ENCODE assay signal across 8 cellular contexts in the genomic region with DNA sequence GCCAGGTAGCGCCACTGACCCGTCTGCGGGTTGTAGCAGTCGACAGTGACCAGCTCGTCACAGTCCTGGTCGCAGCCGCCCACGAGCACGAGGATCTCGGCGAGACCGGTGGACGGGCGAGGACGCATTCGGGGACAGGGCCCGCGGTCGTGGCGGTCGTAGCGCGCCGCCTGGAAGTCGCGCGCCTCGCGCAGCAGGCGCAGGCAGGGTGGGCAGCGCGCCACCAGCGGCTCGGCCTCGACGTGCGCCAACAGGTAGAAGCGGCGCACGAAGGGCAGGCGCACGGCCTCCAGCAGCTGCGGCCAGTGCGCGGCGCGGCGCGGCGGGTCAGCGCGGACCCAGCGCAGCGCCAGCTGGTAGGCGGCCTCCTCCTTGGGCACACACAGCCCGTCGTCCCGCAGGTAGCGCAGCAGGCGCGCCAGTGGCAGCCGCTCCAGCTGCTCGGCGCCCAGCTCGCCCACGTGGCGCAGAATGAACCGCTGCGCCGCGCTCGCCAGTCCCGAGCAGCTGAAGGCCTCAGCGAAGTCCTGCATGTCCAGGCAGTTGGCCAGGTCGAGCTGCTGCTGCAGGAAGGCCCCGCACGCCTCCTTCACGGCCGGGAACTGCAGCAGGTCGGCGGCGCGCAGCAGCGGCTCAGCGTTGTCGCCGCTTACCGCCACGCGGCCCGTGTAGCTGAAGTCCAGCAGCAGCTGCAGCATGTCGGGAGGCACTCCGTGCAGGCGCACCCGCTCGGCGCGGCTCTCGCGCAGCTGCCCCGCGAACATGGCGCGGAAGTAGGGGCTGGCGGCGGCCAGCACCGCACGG. TPM values are rescaled to one million over a fixed set of nuclear protein-coding genes. Genes with fewer than 3 reads are reported as not detected.
A peak's percentile ranks its signal among the peaks of the same experiment; 100 is the strongest.
DNase-seq lines count a peak whose midpoint lies in the region; ATAC-seq, FAIRE-seq and TF ChIP-seq lines count a peak whose summit lies in the region.

No MANE protein-coding gene starts in this region.

- H3K36me3 Mint-ChIP-seq in chondrocyte (ENCODE audit: low read depth): peaks cover 1% of the 10 kb centered on the region
- peaks cover 32% of the 10 kb centered on the region for H3K36me3 Mint-ChIP-seq in stimulated activated naive CD8-positive, alpha-beta T cell treated with anti-CD3 and anti-CD28 coated beads, Interleukin-15, Interleukin-2, amounts not matched to agents 100 ng/mL and 50 ng/mL, for 24 hours (ENCODE audit: low read depth)

- H3K27ac ChIP-seq in SJSA1 (peak overlapping the region; percentile 55), HepG2 (ENCODE audit: extremely low read length, insufficient read depth, low read length) (peak overlapping the region; percentile 100)

- peak overlapping the region; percentile 86 for H3K4me3 Mint-ChIP-seq in chondrocyte (ENCODE audit: unreplicated experiment)
- peak overlapping the region; percentile 95 for H3K4me3 Mint-ChIP-seq in stimulated activated naive CD8-positive, alpha-beta T cell treated with anti-CD3 and anti-CD28 coated beads, Interleukin-15, Interleukin-2, amounts not matched to agents 100 ng/mL and 50 ng/mL, for 24 hours

- no peak for TF ChIP-seq POLR2A in HepG2 (IDR thresholded peaks at IDR 0.05; ENCODE audit: insufficient read depth in 1 of 2, low read depth in 2 of 2, low read length in 2 of 2)

- peaks cover 23% of the 10 kb centered on the region for H3K36me3 ChIP-seq in SJSA1
- H3K36me3 ChIP-seq in HepG2 (replicated peaks in 1 of 2; ENCODE audit: control insufficient read depth in 1 of 2, insufficient read depth in 2 of 2, low read length in 2 of 2): peaks cover 13 to 24% of the 10 kb centered on the region in 2 experiments

- intact Hi-C loops in HepG2 (cut with micrococcal nuclease; ENCODE audit: unreplicated experiment): loop anchor here (1.0 to 2.0 kb wide), 2 partner anchors 23 to 32 kb away; a partner anchor contains a TSS

- TF ChIP-seq CTCF in chondrocyte (IDR thresholded peaks at IDR 0.05) (peak; percentile 4), HepG2 (CRISPR knock-in tag; IDR thresholded peaks at IDR 0.05) (peak; percentile 12; the same call in 1 of the 2 replicates)

- FAIRE-seq in HepG2 (lab: Jason Lieb, UNC): no peak

- H3K4me1 ChIP-seq in SJSA1 (replicated peaks) (peaks cover 42% of the 10 kb centered on the region), HepG2 (ENCODE audit: insufficient read depth, low read length) (peaks cover 54% of the 10 kb centered on the region)

- no peaks in the 10 kb centered on the region for H3K27me3 ChIP-seq in SJSA1 (replicated peaks)
- H3K27me3 ChIP-seq in HepG2 (ENCODE audit: control insufficient read depth in 1 of 2, insufficient read depth in 2 of 2, low read length in 2 of 2): no peaks in the 10 kb centered on the region; a peak in 1 of 5 replicates

- H3K4me2 ChIP-seq in HepG2 (ENCODE audit: low read depth, low read length): peak overlapping the region; percentile 97

- H3K4me3 ChIP-seq in SJSA1 (peak overlapping the region; percentile 66), HepG2 (replicated peaks in 1 of 3; ENCODE audit: insufficient read depth in 1 of 3, low read depth in 2 of 3, low read length in 3 of 3) (peak overlapping the region; percentile 77 to 93 (median 92))

- under 1% methylated on average over 37 of the region's 108 CpGs for WGBS in HepG2 (ENCODE audit: low lambda C conversion rate)

- no TSS peak for BruUV-seq in HepG2 (replicated peaks; lab: Mats Ljungman, UMichigan)

- peaks cover 38% of the 10 kb centered on the region for H3K4me1 Mint-ChIP-seq in chondrocyte (ENCODE audit: low read depth)
- H3K4me1 Mint-ChIP-seq in stimulated activated naive CD8-positive, alpha-beta T cell treated with anti-CD3 and anti-CD28 coated beads, Interleukin-15, Interleukin-2, amounts not matched to agents 100 ng/mL and 50 ng/mL, for 24 hours (ENCODE audit: low read depth): peaks cover 45% of the 10 kb centered on the region

- peak overlapping the region; percentile 87 for H3K9ac ChIP-seq in HepG2 (ENCODE audit: insufficient read depth, low read depth, low read length)

- H4K20me1 ChIP-seq in HepG2 (ENCODE audit: insufficient read depth, low read length): peaks cover 36% of the 10 kb centered on the region

- DNase-seq in AG08396 (ENCODE audit: low spot score) (peak; percentile 73), SJSA1 (ENCODE audit: low read depth in 1 of 2, low spot score in 2 of 2) (peak in 1 of 2 experiments; percentile 89), chondrocyte (ENCODE audit: low spot score) (no peak), HepG2 (ENCODE audit: low spot score) (no peak), islet precursor cell (no peak)

- 0 out of 2 replicates have a peak, but pooled peaks have one; percentile 26 for TF ChIP-seq RAD21 in HepG2 (CRISPR knock-in tag; IDR thresholded peaks at IDR 0.05)

- CTCF ChIA-PET in HepG2 (lab: Yijun Ruan, JAX; ENCODE audit: low intra/inter-chr PET ratio, low total read pairs): interaction anchor here (1.3 kb wide), 1 partner anchor 48 kb away, joined by 5 read pairs; a partner anchor contains a TSS

- TF ChIP-seq EP300 in HepG2 (IDR thresholded peaks at IDR 0.05; ENCODE audit: low read depth in 2 of 2, low read length in 2 of 2) (no peak; a peak in 1 of 4 replicates), HepG2 (CRISPR knock-in tag; IDR thresholded peaks at IDR 0.05; ENCODE audit: borderline replicate concordance) (no peak; the same call in 1 of the 2 replicates)

- no peaks in the 10 kb centered on the region for H3K9me3 ChIP-seq in SJSA1 (replicated peaks)
- no peaks in the 10 kb centered on the region for H3K9me3 ChIP-seq in HepG2 (ENCODE audit: low read length)

- H2AFZ ChIP-seq in HepG2 (ENCODE audit: low read length): no peak overlapping the region

- no peaks in the 10 kb centered on the region for H3K27me3 Mint-ChIP-seq in chondrocyte (ENCODE audit: low read depth)
- no peaks in the 10 kb centered on the region for H3K27me3 Mint-ChIP-seq in stimulated activated naive CD8-positive, alpha-beta T cell treated with anti-CD3 and anti-CD28 coated beads, Interleukin-15, Interleukin-2, amounts not matched to agents 100 ng/mL and 50 ng/mL, for 24 hours

- H3K79me2 ChIP-seq in HepG2 (ENCODE audit: insufficient read depth, low read length): peaks cover 51% of the 10 kb centered on the region

- in situ Hi-C loops in HepG2 (cut with HindIII; ENCODE audit: extremely low pct_ligation_motif_present, low pct_unique_long_range_greater_than_20kb): no loop called here

- H3K27ac Mint-ChIP-seq in chondrocyte (ENCODE audit: unreplicated experiment): peak overlapping the region; percentile 98
- H3K27ac Mint-ChIP-seq in stimulated activated naive CD8-positive, alpha-beta T cell treated with anti-CD3 and anti-CD28 coated beads, Interleukin-15, Interleukin-2, amounts not matched to agents 100 ng/mL and 50 ng/mL, for 24 hours: peak overlapping the region; percentile 93

- ATAC-seq in GM18861 (IDR thresholded peaks at IDR 0.05; ENCODE audit: unreplicated experiment) (peak; percentile 2), HG03097 (IDR thresholded peaks at IDR 0.05; ENCODE audit: low FRiP score, unreplicated experiment) (peak; percentile 3), HepG2 (peak; percentile 48)

- POLR2A ChIA-PET in HepG2 (lab: Yijun Ruan, JAX): interaction anchor here (0.6 to 7.1 kb wide), 11 partner anchors 10 to 183 kb away, joined by 3 to 113 read pairs (median 5); a partner anchor contains a TSS

- H3K9me3 Mint-ChIP-seq in chondrocyte (ENCODE audit: low read depth): no peaks in the 10 kb centered on the region
- H3K9me3 Mint-ChIP-seq in stimulated activated naive CD8-positive, alpha-beta T cell treated with anti-CD3 and anti-CD28 coated beads, Interleukin-15, Interleukin-2, amounts not matched to agents 100 ng/mL and 50 ng/mL, for 24 hours: no peaks in the 10 kb centered on the region

RNA-seq across cellular contexts. Expression of a gene that starts 0.6 kb away (rescaled TPM):
- 19.9 and 26.4 TPM in 2 replicates for total RNA-seq in SJSA1 (2014; rRNA removed; shearing (Covaris generic))
- total RNA-seq in chondrocyte (34.3 to 39.6 TPM (median 38.3 TPM) in 3 replicates), HepG2 (2016; rRNA removed; fragmentation: Illumina TruSeq; extraction: Trizol) (20.9 and 25.0 TPM in 2 replicates)
- total RNA-seq in HepG2 (2016; cell fraction: cytosol; rRNA removed; fragmentation: Illumina TruSeq; extraction: Trizol; ENCODE audit: low read depth): 4.1 and 5.1 TPM in 2 replicates
- 16.6 and 24.3 TPM in 2 replicates for total RNA-seq in HepG2 (2016; cell fraction: insoluble cytoplasmic fraction; rRNA removed; fragmentation: Illumina TruSeq; extraction: Trizol)
- total RNA-seq in HepG2 (2016; cell fraction: membrane; rRNA removed; fragmentation: Illumina TruSeq; extraction: Trizol): 11.5 and 11.6 TPM in 2 replicates
- 22.1 and 26.1 TPM in 2 replicates for total RNA-seq in HepG2 (2016; cell fraction: nucleus; rRNA removed; fragmentation: Illumina TruSeq; extraction: Trizol)
- 14.8 and 19.9 TPM in 2 replicates for polyA plus RNA-seq in HepG2 (2011; rRNA removed)
- polyA plus RNA-seq in HepG2 (2011; cell fraction: cytosol; rRNA removed): 10.9 and 14.4 TPM in 2 replicates
- 95.0 and 99.0 TPM in 2 replicates for polyA plus RNA-seq in HepG2 (2011; cell fraction: nucleus; rRNA removed)
- polyA plus RNA-seq in HepG2 (2012): 13.7 and 34.6 TPM in 2 replicates
- 2.2 and 2.8 TPM in 2 replicates for polyA plus RNA-seq in HepG2 (2016; cell fraction: cytosol; fragmentation: Illumina TruSeq; extraction: Trizol; ENCODE audit: low read depth)
- 14.0 and 18.0 TPM in 2 replicates for polyA plus RNA-seq in HepG2 (2016; cell fraction: insoluble cytoplasmic fraction; fragmentation: Illumina TruSeq; extraction: Trizol; ENCODE audit: low read depth)
- polyA plus RNA-seq in HepG2 (2016; cell fraction: membrane; fragmentation: Illumina TruSeq; extraction: Trizol; ENCODE audit: low read depth): 4.8 and 5.2 TPM in 2 replicates
- polyA plus RNA-seq in HepG2 (2016; cell fraction: nucleus; fragmentation: Illumina TruSeq; extraction: Trizol; ENCODE audit: insufficient read depth, low read depth): 41.5 and 42.6 TPM in 2 replicates
- polyA minus RNA-seq in HepG2 (2011; rRNA and poly(A)+ RNA removed; ENCODE audit: low replicate concordance): 28.3 and 69.9 TPM in 2 replicates
- polyA minus RNA-seq in HepG2 (2011; cell fraction: cytosol; rRNA and poly(A)+ RNA removed): 21.0 and 26.5 TPM in 2 replicates
- polyA minus RNA-seq in HepG2 (2011; cell fraction: nucleus; rRNA and poly(A)+ RNA removed): 34.2 and 40.8 TPM in 2 replicates

RNA-seq across cellular contexts. Expression of a gene that starts 11.5 kb away (rescaled TPM):
- 17.6 and 18.0 TPM in 2 replicates for total RNA-seq in SJSA1 (2014; rRNA removed; shearing (Covaris generic))
- total RNA-seq in chondrocyte: 22.2 to 25.6 TPM (median 23.9 TPM) in 3 replicates
- total RNA-seq in HepG2 (2016; rRNA removed; fragmentation: Illumina TruSeq; extraction: Trizol): 7.4 and 8.4 TPM in 2 replicates
- total RNA-seq in HepG2 (2016; cell fraction: cytosol; rRNA removed; fragmentation: Illumina TruSeq; extraction: Trizol; ENCODE audit: low read depth): 1.8 TPM in 2 replicates
- total RNA-seq in HepG2 (2016; cell fraction: insoluble cytoplasmic fraction; rRNA removed; fragmentation: Illumina TruSeq; extraction: Trizol): 7.7 and 8.2 TPM in 2 replicates
- total RNA-seq in HepG2 (2016; cell fraction: membrane; rRNA removed; fragmentation: Illumina TruSeq; extraction: Trizol): 5.3 and 5.8 TPM in 2 replicates
- 8.5 and 10.6 TPM in 2 replicates for total RNA-seq in HepG2 (2016; cell fraction: nucleus; rRNA removed; fragmentation: Illumina TruSeq; extraction: Trizol)
- 4.7 and 6.1 TPM in 2 replicates for polyA plus RNA-seq in HepG2 (2011; rRNA removed)
- 3.7 and 4.9 TPM in 2 replicates for polyA plus RNA-seq in HepG2 (2011; cell fraction: cytosol; rRNA removed)
- 9.9 and 12.6 TPM in 2 replicates for polyA plus RNA-seq in HepG2 (2011; cell fraction: nucleus; rRNA removed)
- 15.6 and 16.1 TPM in 2 replicates for polyA plus RNA-seq in HepG2 (2012)
- polyA plus RNA-seq in HepG2 (2016; cell fraction: cytosol; fragmentation: Illumina TruSeq; extraction: Trizol; ENCODE audit: low read depth): 0.83 and 0.97 TPM in 2 replicates
- 9.5 and 10.6 TPM in 2 replicates for polyA plus RNA-seq in HepG2 (2016; cell fraction: insoluble cytoplasmic fraction; fragmentation: Illumina TruSeq; extraction: Trizol; ENCODE audit: low read depth)
- 2.9 and 3.0 TPM in 2 replicates for polyA plus RNA-seq in HepG2 (2016; cell fraction: membrane; fragmentation: Illumina TruSeq; extraction: Trizol; ENCODE audit: low read depth)
- polyA plus RNA-seq in HepG2 (2016; cell fraction: nucleus; fragmentation: Illumina TruSeq; extraction: Trizol; ENCODE audit: insufficient read depth, low read depth): 19.2 and 19.9 TPM in 2 replicates
- polyA minus RNA-seq in HepG2 (2011; rRNA and poly(A)+ RNA removed; ENCODE audit: low replicate concordance): 2.6 and 5.3 TPM in 2 replicates
- 4.9 and 7.5 TPM in 2 replicates for polyA minus RNA-seq in HepG2 (2011; cell fraction: cytosol; rRNA and poly(A)+ RNA removed)
- polyA minus RNA-seq in HepG2 (2011; cell fraction: nucleus; rRNA and poly(A)+ RNA removed): 4.2 and 4.7 TPM in 2 replicates

RNA-seq across cellular contexts. Expression of a gene that starts 22.3 kb away (rescaled TPM):
- total RNA-seq in SJSA1 (2014; rRNA removed; shearing (Covaris generic)): 13.4 and 32.5 TPM in 2 replicates
- total RNA-seq in chondrocyte (19.9 to 27.4 TPM (median 23.7 TPM) in 3 replicates), HepG2 (2016; rRNA removed; fragmentation: Illumina TruSeq; extraction: Trizol) (13.8 and 17.1 TPM in 2 replicates)
- total RNA-seq in HepG2 (2016; cell fraction: cytosol; rRNA removed; fragmentation: Illumina TruSeq; extraction: Trizol; ENCODE audit: low read depth): 5.0 and 5.2 TPM in 2 replicates
- 8.3 and 21.5 TPM in 2 replicates for total RNA-seq in HepG2 (2016; cell fraction: insoluble cytoplasmic fraction; rRNA removed; fragmentation: Illumina TruSeq; extraction: Trizol)
- 5.7 and 8.8 TPM in 2 replicates for total RNA-seq in HepG2 (2016; cell fraction: membrane; rRNA removed; fragmentation: Illumina TruSeq; extraction: Trizol)
- 17.3 and 20.3 TPM in 2 replicates for total RNA-seq in HepG2 (2016; cell fraction: nucleus; rRNA removed; fragmentation: Illumina TruSeq; extraction: Trizol)
- polyA plus RNA-seq in HepG2 (2011; rRNA removed): 13.0 and 18.1 TPM in 2 replicates
- polyA plus RNA-seq in HepG2 (2011; cell fraction: cytosol; rRNA removed): 10.2 and 13.3 TPM in 2 replicates
- 62.4 and 69.3 TPM in 2 replicates for polyA plus RNA-seq in HepG2 (2011; cell fraction: nucleus; rRNA removed)
- 9.9 and 13.5 TPM in 2 replicates for polyA plus RNA-seq in HepG2 (2012)
- 3.7 and 4.2 TPM in 2 replicates for polyA plus RNA-seq in HepG2 (2016; cell fraction: cytosol; fragmentation: Illumina TruSeq; extraction: Trizol; ENCODE audit: low read depth)
- polyA plus RNA-seq in HepG2 (2016; cell fraction: insoluble cytoplasmic fraction; fragmentation: Illumina TruSeq; extraction: Trizol; ENCODE audit: low read depth): 7.6 TPM in 2 replicates
- polyA plus RNA-seq in HepG2 (2016; cell fraction: membrane; fragmentation: Illumina TruSeq; extraction: Trizol; ENCODE audit: low read depth): 5.0 and 5.6 TPM in 2 replicates
- polyA plus RNA-seq in HepG2 (2016; cell fraction: nucleus; fragmentation: Illumina TruSeq; extraction: Trizol; ENCODE audit: insufficient read depth, low read depth): 44.7 and 51.5 TPM in 2 replicates
- 30.6 and 46.1 TPM in 2 replicates for polyA minus RNA-seq in HepG2 (2011; rRNA and poly(A)+ RNA removed; ENCODE audit: low replicate concordance)
- 4.3 and 8.8 TPM in 2 replicates for polyA minus RNA-seq in HepG2 (2011; cell fraction: cytosol; rRNA and poly(A)+ RNA removed)
- polyA minus RNA-seq in HepG2 (2011; cell fraction: nucleus; rRNA and poly(A)+ RNA removed): 18.5 and 19.6 TPM in 2 replicates

RNA-seq across cellular contexts. Expression of a gene that starts 22.6 kb away (rescaled TPM):
- total RNA-seq in SJSA1 (2014; rRNA removed; shearing (Covaris generic)): 28.8 and 29.0 TPM in 2 replicates
- total RNA-seq in chondrocyte (12.9 to 18.2 TPM (median 14.7 TPM) in 3 replicates), HepG2 (2016; rRNA removed; fragmentation: Illumina TruSeq; extraction: Trizol) (14.9 and 15.0 TPM in 2 replicates)
- 9.0 and 9.7 TPM in 2 replicates for total RNA-seq in HepG2 (2016; cell fraction: cytosol; rRNA removed; fragmentation: Illumina TruSeq; extraction: Trizol; ENCODE audit: low read depth)
- total RNA-seq in HepG2 (2016; cell fraction: insoluble cytoplasmic fraction; rRNA removed; fragmentation: Illumina TruSeq; extraction: Trizol): 15.7 and 15.9 TPM in 2 replicates
- total RNA-seq in HepG2 (2016; cell fraction: membrane; rRNA removed; fragmentation: Illumina TruSeq; extraction: Trizol): 12.2 and 13.1 TPM in 2 replicates
- 12.6 and 13.1 TPM in 2 replicates for total RNA-seq in HepG2 (2016; cell fraction: nucleus; rRNA removed; fragmentation: Illumina TruSeq; extraction: Trizol)
- polyA plus RNA-seq in HepG2 (2011; rRNA removed): 10.3 and 12.1 TPM in 2 replicates
- 7.0 and 10.7 TPM in 2 replicates for polyA plus RNA-seq in HepG2 (2011; cell fraction: cytosol; rRNA removed)
- polyA plus RNA-seq in HepG2 (2011; cell fraction: nucleus; rRNA removed): 24.3 and 30.1 TPM in 2 replicates
- 8.1 and 8.4 TPM in 2 replicates for polyA plus RNA-seq in HepG2 (2012)
- polyA plus RNA-seq in HepG2 (2016; cell fraction: cytosol; fragmentation: Illumina TruSeq; extraction: Trizol; ENCODE audit: low read depth): 4.4 and 4.8 TPM in 2 replicates
- 11.7 and 12.3 TPM in 2 replicates for polyA plus RNA-seq in HepG2 (2016; cell fraction: insoluble cytoplasmic fraction; fragmentation: Illumina TruSeq; extraction: Trizol; ENCODE audit: low read depth)
- 5.1 and 6.0 TPM in 2 replicates for polyA plus RNA-seq in HepG2 (2016; cell fraction: membrane; fragmentation: Illumina TruSeq; extraction: Trizol; ENCODE audit: low read depth)
- 24.7 and 27.0 TPM in 2 replicates for polyA plus RNA-seq in HepG2 (2016; cell fraction: nucleus; fragmentation: Illumina TruSeq; extraction: Trizol; ENCODE audit: insufficient read depth, low read depth)
- 17.1 and 18.0 TPM in 2 replicates for polyA minus RNA-seq in HepG2 (2011; rRNA and poly(A)+ RNA removed; ENCODE audit: low replicate concordance)
- 3.2 and 4.4 TPM in 2 replicates for polyA minus RNA-seq in HepG2 (2011; cell fraction: cytosol; rRNA and poly(A)+ RNA removed)
- polyA minus RNA-seq in HepG2 (2011; cell fraction: nucleus; rRNA and poly(A)+ RNA removed): 8.4 and 9.4 TPM in 2 replicates

RNA-seq across cellular contexts. Expression of a gene that starts 47.0 kb away (rescaled TPM):
- not detected in 2 replicates for total RNA-seq in SJSA1 (2014; rRNA removed; shearing (Covaris generic))
- total RNA-seq in chondrocyte: not detected in 3 replicates
- 0.98 and 1.4 TPM in 2 replicates for total RNA-seq in HepG2 (2016; rRNA removed; fragmentation: Illumina TruSeq; extraction: Trizol)
- 0.26 and 0.30 TPM in 2 replicates for total RNA-seq in HepG2 (2016; cell fraction: cytosol; rRNA removed; fragmentation: Illumina TruSeq; extraction: Trizol; ENCODE audit: low read depth)
- 1.4 and 1.7 TPM in 2 replicates for total RNA-seq in HepG2 (2016; cell fraction: insoluble cytoplasmic fraction; rRNA removed; fragmentation: Illumina TruSeq; extraction: Trizol)
- 1.1 and 2.0 TPM in 2 replicates for total RNA-seq in HepG2 (2016; cell fraction: membrane; rRNA removed; fragmentation: Illumina TruSeq; extraction: Trizol)
- 1.1 TPM in 2 replicates for total RNA-seq in HepG2 (2016; cell fraction: nucleus; rRNA removed; fragmentation: Illumina TruSeq; extraction: Trizol)
- 1.6 and 1.9 TPM in 2 replicates for polyA plus RNA-seq in HepG2 (2011; rRNA removed)
- polyA plus RNA-seq in HepG2 (2011; cell fraction: cytosol; rRNA removed): 1.8 and 2.4 TPM in 2 replicates
- polyA plus RNA-seq in HepG2 (2011; cell fraction: nucleus; rRNA removed): 0.93 and 1.9 TPM in 2 replicates
- polyA plus RNA-seq in HepG2 (2012): 0.30 and 0.32 TPM in 2 replicates
- 0.71 and 0.72 TPM in 2 replicates for polyA plus RNA-seq in HepG2 (2016; cell fraction: cytosol; fragmentation: Illumina TruSeq; extraction: Trizol; ENCODE audit: low read depth)
- 0.81 and 1.2 TPM in 2 replicates for polyA plus RNA-seq in HepG2 (2016; cell fraction: insoluble cytoplasmic fraction; fragmentation: Illumina TruSeq; extraction: Trizol; ENCODE audit: low read depth)
- 1.2 TPM in 2 replicates for polyA plus RNA-seq in HepG2 (2016; cell fraction: membrane; fragmentation: Illumina TruSeq; extraction: Trizol; ENCODE audit: low read depth)
- polyA plus RNA-seq in HepG2 (2016; cell fraction: nucleus; fragmentation: Illumina TruSeq; extraction: Trizol; ENCODE audit: insufficient read depth, low read depth): 1.9 and 2.5 TPM in 2 replicates
- polyA minus RNA-seq in HepG2 (2011; rRNA and poly(A)+ RNA removed; ENCODE audit: low replicate concordance): 0.09 and 5.5 TPM in 2 replicates
- polyA minus RNA-seq in HepG2 (2011; cell fraction: cytosol; rRNA and poly(A)+ RNA removed): 0.79 and 1.3 TPM in 2 replicates
- 0.26 and 1.2 TPM in 2 replicates for polyA minus RNA-seq in HepG2 (2011; cell fraction: nucleus; rRNA and poly(A)+ RNA removed)
